ENCODE assay signal across 20 cellular contexts in the genomic region with DNA sequence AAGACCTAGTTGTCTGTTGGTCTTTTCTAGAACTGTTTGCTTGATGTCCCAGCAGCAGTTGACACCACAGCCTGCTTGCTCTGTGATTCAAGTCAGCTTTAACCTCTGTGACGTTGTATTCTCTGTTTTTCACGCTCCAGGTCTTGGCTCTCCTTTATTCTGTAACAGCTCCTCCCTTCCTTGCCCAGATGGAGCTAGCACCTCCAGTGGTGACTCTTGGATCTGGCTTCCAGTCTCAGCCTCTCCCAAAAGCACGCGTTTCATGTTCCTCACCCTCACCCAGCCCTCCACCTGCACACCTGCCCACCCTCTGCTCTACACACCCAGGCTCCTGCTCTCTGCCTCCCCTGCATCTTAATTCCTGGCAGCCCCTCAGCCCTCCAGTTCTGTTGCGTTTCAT. TPM values are rescaled to one million over a fixed set of nuclear protein-coding genes. Genes with fewer than 3 reads are reported as not detected.
DNase-seq lines count a peak whose midpoint lies in the region; ATAC-seq and TF ChIP-seq lines count a peak whose summit lies in the region.
"Had no signal": no experiment of that assay in that cellular context is flagged by ENCODE, and none has a peak within 500 bp of the region (broad histone marks: within the 10 kb centered on the region; RNA-seq: fewer than 3 reads in every experiment).

No MANE protein-coding gene starts in this region.

- ATAC-seq in WTC11 (peak; percentile 84), HG03045 (IDR thresholded peaks at IDR 0.05; ENCODE audit: unreplicated experiment) (no peak)
- ATAC-seq: activated CD8-positive, alpha-beta T cell treated with anti-CD3 and anti-CD28 coated beads, Interleukin-2, amount 10 ng/mL, durations not matched to agents 7 days and 5 days; left ventricle myocardium superior; pancreas had no signal

- no peak overlapping the region for H3K4me3 Mint-ChIP-seq in WTC11
- H3K4me3 Mint-ChIP-seq in nephron progenitor cell = no peak overlapping the region
- H3K4me3 Mint-ChIP-seq: activated CD8-positive, alpha-beta T cell treated with anti-CD3 and anti-CD28 coated beads, Interleukin-2, amount 10 ng/mL, durations not matched to agents 7 days and 5 days; activated T-helper 1 cell treated with anti-CD3 and anti-CD28 coated beads, Interleukin-12 subunit alpha, Interleukin-12 subunit beta, Interleukin-2, Interleukin-4 antibody, amounts not matched to agents 30 ng/mL and 10 ng/mL and 1 ng/mL, durations not matched to agents 14 hours and 24 hours and 36 hours had no signal

- H3K27me3 Mint-ChIP-seq in WTC11 (ENCODE audit: low read depth) = peaks cover 8% of the 10 kb centered on the region
- H3K27me3 Mint-ChIP-seq in nephron progenitor cell (ENCODE audit: low read depth, poor library complexity) = peaks cover 32% of the 10 kb centered on the region

- H3K36me3 Mint-ChIP-seq in WTC11 (no peaks in the 10 kb centered on the region), nephron progenitor cell (ENCODE audit: low read depth) (no peaks in the 10 kb centered on the region)
- H3K36me3 Mint-ChIP-seq: CD14-positive monocyte had no signal

- H3K9me3 Mint-ChIP-seq in WTC11 (no peaks in the 10 kb centered on the region), nephron progenitor cell (peaks cover 4% of the 10 kb centered on the region)
- H3K9me3 Mint-ChIP-seq: activated T-helper 1 cell treated with anti-CD3 and anti-CD28 coated beads, Interleukin-12 subunit alpha, Interleukin-12 subunit beta, Interleukin-2, Interleukin-4 antibody, amounts not matched to agents 30 ng/mL and 10 ng/mL and 1 ng/mL, durations not matched to agents 14 hours and 24 hours and 36 hours; CD14-positive monocyte had no signal

- POLR2A ChIA-PET in WTC11 (lab: Charles Lee) = no interaction called here

- H3K4me1 Mint-ChIP-seq in WTC11 = no peaks in the 10 kb centered on the region
- H3K4me1 Mint-ChIP-seq in nephron progenitor cell = peaks cover 55% of the 10 kb centered on the region

- TF ChIP-seq CTCF in GM12872 (IDR thresholded peaks at IDR 0.05; ENCODE audit: insufficient read depth, low read depth, low read length) = peak; percentile 31; the same call in 1 of the 3 replicates
- no peak for TF ChIP-seq CTCF in WTC11 (IDR thresholded peaks at IDR 0.05)
- TF ChIP-seq CTCF in nephron progenitor cell (IDR thresholded peaks at IDR 0.05) = no peak

- CTCF ChIA-PET in WTC11 (lab: Charles Lee) = interaction anchor here (0.6 to 6.2 kb wide), 18 partner anchors 12 to 117 kb away, joined by 3 to 37 read pairs (median 4); partner anchors contain the start of gene DMRT3

- no peak overlapping the region for H3K27ac Mint-ChIP-seq in WTC11
- peak overlapping the region; percentile 80 for H3K27ac Mint-ChIP-seq in nephron progenitor cell
- H3K27ac Mint-ChIP-seq: activated CD8-positive, alpha-beta T cell treated with anti-CD3 and anti-CD28 coated beads, Interleukin-2, amount 10 ng/mL, durations not matched to agents 7 days and 5 days; activated T-helper 1 cell treated with anti-CD3 and anti-CD28 coated beads, Interleukin-12 subunit alpha, Interleukin-12 subunit beta, Interleukin-2, Interleukin-4 antibody, amounts not matched to agents 30 ng/mL and 10 ng/mL and 1 ng/mL, durations not matched to agents 14 hours and 24 hours and 36 hours had no signal

- DNase-seq in LHCN-M2 (ENCODE audit: low read depth) = peak; percentile 3
- DNase-seq in WTC11 (ENCODE audit: low spot score) = no peak
- no peak for DNase-seq in nephron progenitor cell
- DNase-seq in activated CD4-positive, alpha-beta T cell treated with anti-CD3 and anti-CD28 coated beads, Interleukin-2, amount 50 U/mL, for 1 hour = no peak
- DNase-seq in islet precursor cell = no peak
- DNase-seq: activated CD8-positive, alpha-beta T cell treated with anti-CD3 and anti-CD28 coated beads, Interleukin-2, amount 10 ng/mL, durations not matched to agents 7 days and 5 days; central memory CD4-positive, alpha-beta T cell; left ventricle myocardium superior; NCI-H187; NCI-H510A; pancreas; PC-9; small intestine had no signal

TF ChIP-seq in WTC11, 78 proteins besides CTCF, POLR2A, EP300 and RAD21 (continues in another document):
- TF ChIP-seq ZNF138 (CRISPR knock-in tag; conservative IDR thresholded peaks at IDR 0.05) = no peak
- no peak for TF ChIP-seq ZNF425 (CRISPR knock-in tag; conservative IDR thresholded peaks at IDR 0.05)
- TF ChIP-seq, protein P1, sequence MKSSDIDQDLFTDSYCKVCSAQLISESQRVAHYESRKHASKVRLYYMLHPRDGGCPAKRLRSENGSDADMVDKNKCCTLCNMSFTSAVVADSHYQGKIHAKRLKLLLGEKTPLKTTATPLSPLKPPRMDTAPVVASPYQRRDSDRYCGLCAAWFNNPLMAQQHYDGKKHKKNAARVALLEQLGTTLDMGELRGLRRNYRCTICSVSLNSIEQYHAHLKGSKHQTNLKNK (CRISPR knock-in tag; IDR thresholded peaks at IDR 0.05) = no peak
- no peak for TF ChIP-seq NFYB (CRISPR knock-in tag; conservative IDR thresholded peaks at IDR 0.05; ENCODE audit: low read depth)
- TF ChIP-seq FOXP1 (CRISPR knock-in tag; IDR thresholded peaks at IDR 0.05; ENCODE audit: borderline replicate concordance) = no peak
- no peak for TF ChIP-seq TEAD1 (CRISPR knock-in tag; IDR thresholded peaks at IDR 0.05)
- no peak for TF ChIP-seq NR1H2 (CRISPR knock-in tag; IDR thresholded peaks at IDR 0.05)
- TF ChIP-seq MAX (CRISPR knock-in tag; IDR thresholded peaks at IDR 0.05) = no peak
- TF ChIP-seq PRDM15 (CRISPR knock-in tag; IDR thresholded peaks at IDR 0.05) = no peak
- no peak for TF ChIP-seq CREM (CRISPR knock-in tag; IDR thresholded peaks at IDR 0.05)
- TF ChIP-seq, protein P2, sequence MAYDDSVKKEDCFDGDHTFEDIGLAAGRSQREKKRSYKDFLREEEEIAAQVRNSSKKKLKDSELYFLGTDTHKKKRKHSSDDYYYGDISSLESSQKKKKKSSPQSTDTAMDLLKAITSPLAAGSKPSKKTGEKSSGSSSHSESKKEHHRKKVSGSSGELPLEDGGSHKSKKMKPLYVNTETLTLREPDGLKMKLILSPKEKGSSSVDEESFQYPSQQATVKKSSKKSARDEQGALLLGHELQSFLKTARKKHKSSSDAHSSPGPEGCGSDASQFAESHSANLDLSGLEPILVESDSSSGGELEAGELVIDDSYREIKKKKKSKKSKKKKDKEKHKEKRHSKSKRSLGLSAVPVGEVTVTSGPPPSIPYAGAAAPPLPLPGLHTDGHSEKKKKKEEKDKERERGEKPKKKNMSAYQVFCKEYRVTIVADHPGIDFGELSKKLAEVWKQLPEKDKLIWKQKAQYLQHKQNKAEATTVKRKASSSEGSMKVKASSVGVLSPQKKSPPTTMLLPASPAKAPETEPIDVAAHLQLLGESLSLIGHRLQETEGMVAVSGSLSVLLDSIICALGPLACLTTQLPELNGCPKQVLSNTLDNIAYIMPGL (CRISPR knock-in tag; IDR thresholded peaks at IDR 0.05) = no peak
- TF ChIP-seq JUN (CRISPR knock-in tag; IDR thresholded peaks at IDR 0.05) = no peak

RNA-seq across cellular contexts. Expression of gene DMRT1, which starts 50.6 kb away (rescaled TPM):
- total RNA-seq in LHCN-M2 (2014; rRNA removed) (not detected in 2 replicates), WTC11 (2021) (not detected in 3 replicates)
- polyA plus RNA-seq in LHCN-M2 (2012) = not detected
- total RNA-seq: activated CD8-positive, alpha-beta T cell treated with anti-CD3 and anti-CD28 coated beads, Interleukin-2, amount 10 ng/mL, durations not matched to agents 7 days and 5 days; activated T-helper 1 cell treated with anti-CD3 and anti-CD28 coated beads, Interleukin-12 subunit alpha, Interleukin-12 subunit beta, Interleukin-2, Interleukin-4 antibody, amounts not matched to agents 30 ng/mL and 10 ng/mL and 1 ng/mL, durations not matched to agents 14 hours and 24 hours and 36 hours; fibroblast of villous mesenchyme; left ventricle myocardium superior; myocyte; pancreas; PC-9 had no signal
- polyA plus RNA-seq: adipose tissue, CD14-positive monocyte, pancreas, small intestine had no signal
